ENCODE assay signal across 8 cellular contexts in genomic region chr12:53006810-53007742, GRCh38. TPM values are rescaled to one million over a fixed set of nuclear protein-coding genes. Genes with fewer than 3 reads are reported as not detected.
A peak's percentile ranks its signal among the peaks of the same experiment; 100 is the strongest.
DNase-seq lines count a peak whose midpoint lies in the region; ATAC-seq, FAIRE-seq and TF ChIP-seq lines count a peak whose summit lies in the region.

No MANE protein-coding gene starts in this region.

- H3K27me3 ChIP-seq in neutrophil, result peaks cover under 1% of the 10 kb centered on the region

- H3K4me1 ChIP-seq in neutrophil (ENCODE audit: control insufficient read depth in 1 of 2, insufficient read depth in 1 of 2, low read depth in 1 of 2, low read length in 1 of 2), result peaks cover 17 to 20% of the 10 kb centered on the region in 2 experiments

- no peak for ATAC-seq in HG03045 (IDR thresholded peaks at IDR 0.05; ENCODE audit: unreplicated experiment)

- no peaks in the 10 kb centered on the region for H3K9me3 ChIP-seq in neutrophil

- H3K36me3 ChIP-seq in neutrophil, result no peaks in the 10 kb centered on the region

- no peak for TF ChIP-seq CTCF in GM13977 (IDR thresholded peaks at IDR 0.05; ENCODE audit: extremely low read depth, insufficient read depth, missing control alignments)
- TF ChIP-seq CTCF in neutrophil (IDR thresholded peaks at IDR 0.05), result no peak

- no peak for FAIRE-seq in frontal cortex (lab: Jason Lieb, UNC)

- peak; percentile 76 for DNase-seq in GM13977 (ENCODE audit: low spot score)
- peak; percentile 62 for DNase-seq in LHCN-M2 (ENCODE audit: low read depth)
- peak; percentile 61 for DNase-seq in SIG-M5 (lab: John Stamatoyannopoulos, UW)
- DNase-seq in activated naive CD4-positive, alpha-beta T cell (lab: John Stamatoyannopoulos, UW), result peak; percentile 52 to 71 (median 68)
- peak; percentile 29 to 53 for DNase-seq in frontal cortex (ENCODE audit: low spot score in 2 of 2)
- DNase-seq in superior temporal gyrus (ENCODE audit: extremely low spot score), result peak; percentile 67

- peak overlapping the region; percentile 99 to 100 for H3K4me3 ChIP-seq in neutrophil (ENCODE audit: low read depth in 1 of 2, low read length in 1 of 2)

- in situ Hi-C loops in GM13977 (cut with MboI; ENCODE audit: low pct_unique_long_range_greater_than_20kb, low sequenced_read_pairs, unreplicated experiment), result no loop called here

- H3K27ac ChIP-seq in neutrophil, result peak overlapping the region; percentile 96

RNA-seq across cellular contexts. Expression of gene EIF4B, which starts 0.8 kb away (rescaled TPM):
- total RNA-seq in LHCN-M2 (2014; rRNA removed) (468 and 479 TPM in 2 replicates), frontal cortex (1,330 TPM)
- polyA plus RNA-seq in LHCN-M2 (2012), result 194 TPM

RNA-seq across cellular contexts. Expression of gene TNS2, which starts 42.8 kb away (rescaled TPM):
- total RNA-seq in LHCN-M2 (2014; rRNA removed) (79.6 and 95.7 TPM in 2 replicates), frontal cortex (11.4 TPM)
- polyA plus RNA-seq in LHCN-M2 (2012), result 34.3 TPM

RNA-seq across cellular contexts. Expression of gene KRT18, which starts 58.2 kb away (rescaled TPM):
- total RNA-seq in LHCN-M2 (2014; rRNA removed) (0.52 and 0.77 TPM in 2 replicates), frontal cortex (2.4 TPM)
- polyA plus RNA-seq in LHCN-M2 (2012), result 0.21 TPM
